1 cellular context compared by ENCODE assay signal in the genomic region with DNA sequence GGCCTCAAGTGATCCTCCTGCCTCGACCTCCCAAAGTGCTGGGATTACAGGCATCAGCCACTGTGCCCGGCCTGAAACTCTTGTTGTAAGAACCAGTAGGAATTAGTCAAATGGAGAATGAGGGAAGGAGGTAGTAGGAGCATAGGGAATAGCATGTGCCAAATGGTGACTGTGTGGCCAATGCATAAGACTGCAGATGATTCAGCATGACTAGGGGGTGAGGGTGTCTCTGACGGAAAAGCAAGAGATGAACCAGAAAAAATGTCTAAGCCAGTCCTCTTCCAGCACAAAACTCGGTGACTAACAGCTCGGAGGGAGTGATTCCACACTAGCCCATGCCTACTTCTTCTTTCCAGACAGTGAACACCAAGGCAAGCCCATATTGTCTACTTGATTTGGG.
TF ChIP-seq lines count a peak whose summit lies in the region.

No MANE protein-coding gene starts in this region.

TF ChIP-seq in K562, 482 proteins besides CTCF, POLR2A, EP300 and RAD21 (continued from another document):
- TF ChIP-seq C11orf30 (IDR thresholded peaks at IDR 0.05; ENCODE audit: low read depth), result 0 out of 2 replicates have a peak, but pooled peaks have one; percentile 9
